8 cellular contexts compared by ENCODE assay signal in genomic region chr19:16585808-16586476, GRCh38. TPM values are rescaled to one million over a fixed set of nuclear protein-coding genes. Genes with fewer than 3 reads are reported as not detected.
DNase-seq lines count a peak whose midpoint lies in the region; ATAC-seq and TF ChIP-seq lines count a peak whose summit lies in the region.

No MANE protein-coding gene starts in this region.

- no peak for TF ChIP-seq CTCF in lower lobe of right lung (IDR thresholded peaks at IDR 0.05)

- DNase-seq in activated effector memory CD4-positive, alpha-beta T cell treated with anti-CD3 and anti-CD28 coated beads, Interleukin-2, amount 50 U/mL, for 16 hours = peak; percentile 75
- DNase-seq in activated effector memory CD4-positive, alpha-beta T cell treated with Interleukin-2 at 50 U/mL for 16 hours = no peak
- peak; percentile 50 to 65 for DNase-seq in activated CD4-positive, alpha-beta T cell treated with anti-CD3 and anti-CD28 coated beads, Interleukin-2, amount 50 U/mL, for 48 hours
- DNase-seq in lower lobe of right lung = no peak
- DNase-seq in NCI-H2171 (lab: John Stamatoyannopoulos, UW) = no peak
- DNase-seq in NCI-H446 (lab: John Stamatoyannopoulos, UW) = no peak
- no peak for DNase-seq in left ventricle myocardium superior

- H3K4me3 ChIP-seq in lower lobe of right lung = no peak overlapping the region

- peak overlapping the region; percentile 64 for H3K27ac ChIP-seq in lower lobe of right lung

- H3K4me1 ChIP-seq in lower lobe of right lung = peaks cover 91% of the 10 kb centered on the region

- no peaks in the 10 kb centered on the region for H3K27me3 ChIP-seq in lower lobe of right lung (ENCODE audit: low read depth)

- intact Hi-C loops in lower lobe of right lung (cut with DNase I) (no loop called here), left ventricle myocardium superior (cut with micrococcal nuclease) (no loop called here)

- ATAC-seq in HG03108 (IDR thresholded peaks at IDR 0.05; ENCODE audit: unreplicated experiment) = peak; percentile 25
- no peak for ATAC-seq in lower lobe of right lung
- no peak for ATAC-seq in left ventricle myocardium superior

- H3K36me3 ChIP-seq in lower lobe of right lung = no peaks in the 10 kb centered on the region

- H3K9me3 ChIP-seq in lower lobe of right lung = no peaks in the 10 kb centered on the region

RNA-seq across cellular contexts. Expression of gene SLC35E1, which starts 13.7 kb away (rescaled TPM):
- total RNA-seq in lower lobe of right lung (47.3 TPM), left ventricle myocardium superior (22.9 TPM)

RNA-seq across cellular contexts. Expression of gene MED26, which starts 42.1 kb away (rescaled TPM):
- total RNA-seq in lower lobe of right lung (11.1 TPM), left ventricle myocardium superior (4.9 TPM)

RNA-seq across cellular contexts. Expression of gene CHERP, which starts 43.7 kb away (rescaled TPM):
- total RNA-seq in lower lobe of right lung (35.4 TPM), left ventricle myocardium superior (19.1 TPM)

Comparison
In these comparisons a context has a peak if more than half of its experiments do, and no peak if none do; other contexts are left out.
1. DNase-seq: peak in activated effector memory CD4-positive, alpha-beta T cell treated with anti-CD3 and anti-CD28 coated beads, Interleukin-2, amount 50 U/mL, for 16 hours (single experiment) and activated CD4-positive, alpha-beta T cell treated with anti-CD3 and anti-CD28 coated beads, Interleukin-2, amount 50 U/mL, for 48 hours (2 of 2); none in activated effector memory CD4-positive, alpha-beta T cell treated with Interleukin-2 at 50 U/mL for 16 hours (single experiment), lower lobe of right lung (single experiment), NCI-H2171 (single experiment), NCI-H446 (0 of 2) and left ventricle myocardium superior (single experiment).